In the genomic region with DNA sequence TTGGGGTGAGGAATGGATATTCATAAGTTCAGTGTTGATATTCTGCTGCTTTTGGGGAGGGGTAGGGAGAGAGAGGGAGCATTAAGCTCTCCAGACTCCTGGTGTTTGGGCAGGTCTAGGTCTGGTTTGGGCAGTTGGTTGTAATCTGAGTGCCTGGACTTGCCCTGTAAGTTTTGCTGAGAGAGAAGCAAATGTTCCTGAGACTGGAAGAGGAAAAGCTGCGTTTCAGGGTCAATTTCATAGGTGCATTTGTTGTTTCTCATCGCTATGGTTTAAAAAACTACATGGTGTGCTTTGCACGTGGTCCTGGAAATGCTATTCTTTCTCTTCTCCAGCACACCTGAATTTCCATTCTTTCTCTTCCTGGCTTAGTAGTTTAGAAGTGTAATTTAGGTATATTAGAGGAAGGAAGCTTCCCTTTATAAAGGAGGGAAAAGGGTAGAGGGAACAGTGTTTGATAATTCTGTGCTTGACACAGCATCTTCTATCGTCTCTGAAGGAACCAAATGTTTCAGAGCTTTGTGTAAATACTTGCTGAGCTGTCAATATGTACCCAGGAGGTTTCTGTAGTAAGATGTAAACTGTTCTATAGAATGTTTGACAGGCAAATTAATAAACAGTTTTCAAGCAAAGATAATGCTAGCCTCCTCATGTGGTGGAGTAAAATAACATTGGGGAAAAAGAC, we compare ENCODE assay signal across 1 cellular context.
TF ChIP-seq lines count a peak whose summit lies in the region.

No MANE protein-coding gene starts in this region.

TF ChIP-seq in H1, 55 proteins besides CTCF, POLR2A, EP300 and RAD21:
- TF ChIP-seq POLR2AphosphoS5 (IDR thresholded peaks at IDR 0.05; ENCODE audit: low read depth, low read length) (0 out of 2 replicates have a peak, but pooled peaks have one; percentile 13), E2F6 (IDR thresholded peaks at IDR 0.05) (no peak), GABPA (IDR thresholded peaks at IDR 0.05; ENCODE audit: borderline replicate concordance, insufficient read depth, low read length) (no peak)
